In the genomic region with DNA sequence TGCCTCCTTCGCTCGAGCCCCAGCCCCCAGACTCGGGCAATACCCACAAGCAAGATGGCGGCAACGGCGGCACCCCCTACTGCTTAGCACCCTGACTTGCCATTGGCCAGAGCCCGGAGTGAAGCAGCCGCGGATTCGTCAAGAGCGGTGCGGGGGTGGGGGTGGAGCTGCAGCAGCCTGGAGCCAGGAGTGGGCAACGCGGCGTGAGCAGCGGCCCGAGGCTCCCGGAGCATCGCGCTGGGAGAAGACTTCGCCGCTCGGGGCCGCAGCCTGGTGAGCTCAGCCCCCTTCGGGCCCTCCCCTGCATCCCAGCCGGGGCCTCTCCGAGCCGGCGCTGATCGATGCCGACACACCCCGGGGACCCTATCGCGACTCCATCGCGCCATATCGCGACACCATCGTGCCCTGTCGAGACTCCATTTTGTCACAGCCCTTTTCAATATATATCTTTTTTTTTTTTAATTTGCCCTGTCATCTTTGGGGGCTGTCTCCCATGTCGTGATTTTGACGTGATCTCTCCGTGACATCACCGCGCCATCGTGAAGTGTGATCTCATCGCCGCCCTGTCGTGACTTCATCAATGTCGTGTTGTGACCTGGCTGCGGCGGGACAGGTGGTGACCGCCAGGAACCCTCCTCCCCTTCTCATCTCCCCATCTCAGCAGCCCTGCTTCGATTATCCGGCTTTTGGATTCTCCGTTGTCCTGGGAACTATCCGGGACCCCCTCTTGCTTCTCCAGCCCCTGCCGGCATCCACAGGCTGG, we compare ENCODE assay signal across 8 cellular contexts. TPM values are rescaled to one million over a fixed set of nuclear protein-coding genes. Genes with fewer than 3 reads are reported as not detected.
DNase-seq lines count a peak whose midpoint lies in the region; ATAC-seq and TF ChIP-seq lines count a peak whose summit lies in the region.

A gene with protein sequence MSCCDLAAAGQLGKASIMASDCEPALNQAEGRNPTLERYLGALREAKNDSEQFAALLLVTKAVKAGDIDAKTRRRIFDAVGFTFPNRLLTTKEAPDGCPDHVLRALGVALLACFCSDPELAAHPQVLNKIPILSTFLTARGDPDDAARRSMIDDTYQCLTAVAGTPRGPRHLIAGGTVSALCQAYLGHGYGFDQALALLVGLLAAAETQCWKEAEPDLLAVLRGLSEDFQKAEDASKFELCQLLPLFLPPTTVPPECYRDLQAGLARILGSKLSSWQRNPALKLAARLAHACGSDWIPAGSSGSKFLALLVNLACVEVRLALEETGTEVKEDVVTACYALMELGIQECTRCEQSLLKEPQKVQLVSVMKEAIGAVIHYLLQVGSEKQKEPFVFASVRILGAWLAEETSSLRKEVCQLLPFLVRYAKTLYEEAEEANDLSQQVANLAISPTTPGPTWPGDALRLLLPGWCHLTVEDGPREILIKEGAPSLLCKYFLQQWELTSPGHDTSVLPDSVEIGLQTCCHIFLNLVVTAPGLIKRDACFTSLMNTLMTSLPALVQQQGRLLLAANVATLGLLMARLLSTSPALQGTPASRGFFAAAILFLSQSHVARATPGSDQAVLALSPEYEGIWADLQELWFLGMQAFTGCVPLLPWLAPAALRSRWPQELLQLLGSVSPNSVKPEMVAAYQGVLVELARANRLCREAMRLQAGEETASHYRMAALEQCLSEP (plus strand): TSS at position 189 of the 763 bp plus-strand sequence. CDS start 392 bp downstream, at position 581.

- H3K9me3 ChIP-seq in ascending aorta (no peaks in the 10 kb centered on the region), right cardiac atrium (ENCODE audit: control insufficient read depth, low read length) (no peaks in the 10 kb centered on the region), aorta (ENCODE audit: control insufficient read depth, low read length) (no peaks in the 10 kb centered on the region)

- peak within 1 kb of the TSS; percentile 95 to 97 for H3K27ac ChIP-seq in ascending aorta
- H3K27ac ChIP-seq in right cardiac atrium (ENCODE audit: low read length), result peak within 1 kb of the TSS; percentile 84
- H3K27ac ChIP-seq in aorta (ENCODE audit: low read depth in 1 of 2, low read length in 2 of 2), result peak within 1 kb of the TSS; percentile 32 to 72

- H3K27me3 ChIP-seq in ascending aorta, result no peaks in the 10 kb centered on the region
- no peaks in the 10 kb centered on the region for H3K27me3 ChIP-seq in right cardiac atrium (ENCODE audit: control insufficient read depth, insufficient read depth)
- H3K27me3 ChIP-seq in aorta (ENCODE audit: control insufficient read depth in 1 of 2, insufficient read depth in 2 of 2, low read length in 1 of 2), result no peaks in the 10 kb centered on the region

- peaks cover 3% of the 10 kb centered on the region for H3K27me3 Mint-ChIP-seq in T-helper 2 cell treated with Interferon-gamma antibody and Interleukin-4, amounts not matched to agents 5 μg/mL and 100 μg/mL, for 36 hours (ENCODE audit: low read depth)

- peaks cover 4 to 20% of the 10 kb centered on the region in 2 donors for H3K36me3 ChIP-seq in ascending aorta
- H3K36me3 ChIP-seq in aorta (ENCODE audit: control insufficient read depth in 1 of 2, insufficient read depth in 2 of 2, low read length in 1 of 2), result no peaks in the 10 kb centered on the region

- WGBS in right cardiac atrium, result under 1% methylated on average over 58 of the region's 58 CpGs
- WGBS in aorta, 2 donors, result 0 to 1% methylated on average over 58 of the region's 58 CpGs

- H3K4me1 ChIP-seq in ascending aorta (peaks cover 4 to 46% of the 10 kb centered on the region in 2 donors), right cardiac atrium (ENCODE audit: control insufficient read depth, insufficient read depth, low read length) (no peaks in the 10 kb centered on the region), aorta (ENCODE audit: control insufficient read depth in 1 of 2, insufficient read depth in 2 of 2, low read length in 2 of 2) (no peaks in the 10 kb centered on the region)

- DNase-seq in NCI-H1930 (lab: John Stamatoyannopoulos, UW) (peak; percentile 96), ascending aorta (ENCODE audit: low spot score in 2 of 2) (peak; percentile 91 to 99), right cardiac atrium (peak; percentile 97 to 99 (median 98)), putamen (ENCODE audit: low spot score) (peak; percentile 96), aorta (peak; percentile 98)
- DNase-seq in T-helper 2 cell treated with Interferon-gamma antibody and Interleukin-4, amounts not matched to agents 5 μg/mL and 100 μg/mL, for 36 hours (ENCODE audit: low spot score), result peak; percentile 96

- H3K4me3 Mint-ChIP-seq in T-helper 2 cell treated with Interferon-gamma antibody and Interleukin-4, amounts not matched to agents 5 μg/mL and 100 μg/mL, for 36 hours, result peak within 1 kb of the TSS; percentile 97

- H3K4me3 ChIP-seq in ascending aorta, result peak within 1 kb of the TSS; percentile 85 to 98
- peak within 1 kb of the TSS; percentile 56 for H3K4me3 ChIP-seq in right cardiac atrium (ENCODE audit: low read length)
- H3K4me3 ChIP-seq in aorta (ENCODE audit: low read length in 2 of 2), result peak within 1 kb of the TSS; percentile 75 to 85

- TF ChIP-seq CTCF in ascending aorta (IDR thresholded peaks at IDR 0.05), result no peak

- H3K36me3 Mint-ChIP-seq in T-helper 2 cell treated with Interferon-gamma antibody and Interleukin-4, amounts not matched to agents 5 μg/mL and 100 μg/mL, for 36 hours (ENCODE audit: low read depth), result peaks cover 19% of the 10 kb centered on the region

- no peaks in the 10 kb centered on the region for H3K9me3 Mint-ChIP-seq in T-helper 2 cell treated with Interferon-gamma antibody and Interleukin-4, amounts not matched to agents 5 μg/mL and 100 μg/mL, for 36 hours

- H3K4me1 Mint-ChIP-seq in T-helper 2 cell treated with Interferon-gamma antibody and Interleukin-4, amounts not matched to agents 5 μg/mL and 100 μg/mL, for 36 hours (ENCODE audit: low read depth), result peaks cover 32% of the 10 kb centered on the region

- intact Hi-C loops in ascending aorta (cut with DNase I) (loop anchor here (2.0 to 5.0 kb wide), 6 partner anchors 19 to 365 kb away; a partner anchor contains a TSS), right cardiac atrium (cut with DNase I) (no loop called here), aorta (cut with DNase I) (loop anchor here in 1 of 2 donors (2.0 to 10.0 kb wide), 2 partner anchors 107 to 363 kb away; a partner anchor contains a TSS)

- peak within 1 kb of the TSS; percentile 98 for H3K27ac Mint-ChIP-seq in T-helper 2 cell treated with Interferon-gamma antibody and Interleukin-4, amounts not matched to agents 5 μg/mL and 100 μg/mL, for 36 hours

- ATAC-seq in GM18499 (IDR thresholded peaks at IDR 0.05; ENCODE audit: insufficient read depth, unreplicated experiment) (peak; percentile 40), HG02943 (IDR thresholded peaks at IDR 0.05; ENCODE audit: low read depth, unreplicated experiment) (peak; percentile 79), right cardiac atrium (peak; percentile 97), aorta (ENCODE audit: low FRiP score) (peak; percentile 98)

RNA-seq across cellular contexts. Expression of the gene that starts here (rescaled TPM):
- total RNA-seq in ascending aorta (20.1 TPM), right cardiac atrium (10 to 100 TPM; 26.4 to 41.6 (median 35.1) TPM), aorta (10 to 100 TPM; 20.4 to 21.7 TPM)
- polyA plus RNA-seq in right cardiac atrium (21.2 TPM), aorta (10 to 100 TPM in 1 of 2 donors, 1 to 10 TPM in 1; 4.3 to 10.8 TPM)

Comparison
In these comparisons a context has a peak if more than half of its experiments do, and no peak if none do; other contexts are left out.
1. Peak in every context shown above with its lines: DNase-seq, ATAC-seq, H3K4me3 ChIP-seq and H3K27ac ChIP-seq.
2. ATAC-seq: peak in every context shown above with its lines; median percentile 98 in aorta; 97 in right cardiac atrium; 79 in HG02943; 40 in GM18499.